Comparison of ENCODE assay signal across 8 cellular contexts in the genomic region with DNA sequence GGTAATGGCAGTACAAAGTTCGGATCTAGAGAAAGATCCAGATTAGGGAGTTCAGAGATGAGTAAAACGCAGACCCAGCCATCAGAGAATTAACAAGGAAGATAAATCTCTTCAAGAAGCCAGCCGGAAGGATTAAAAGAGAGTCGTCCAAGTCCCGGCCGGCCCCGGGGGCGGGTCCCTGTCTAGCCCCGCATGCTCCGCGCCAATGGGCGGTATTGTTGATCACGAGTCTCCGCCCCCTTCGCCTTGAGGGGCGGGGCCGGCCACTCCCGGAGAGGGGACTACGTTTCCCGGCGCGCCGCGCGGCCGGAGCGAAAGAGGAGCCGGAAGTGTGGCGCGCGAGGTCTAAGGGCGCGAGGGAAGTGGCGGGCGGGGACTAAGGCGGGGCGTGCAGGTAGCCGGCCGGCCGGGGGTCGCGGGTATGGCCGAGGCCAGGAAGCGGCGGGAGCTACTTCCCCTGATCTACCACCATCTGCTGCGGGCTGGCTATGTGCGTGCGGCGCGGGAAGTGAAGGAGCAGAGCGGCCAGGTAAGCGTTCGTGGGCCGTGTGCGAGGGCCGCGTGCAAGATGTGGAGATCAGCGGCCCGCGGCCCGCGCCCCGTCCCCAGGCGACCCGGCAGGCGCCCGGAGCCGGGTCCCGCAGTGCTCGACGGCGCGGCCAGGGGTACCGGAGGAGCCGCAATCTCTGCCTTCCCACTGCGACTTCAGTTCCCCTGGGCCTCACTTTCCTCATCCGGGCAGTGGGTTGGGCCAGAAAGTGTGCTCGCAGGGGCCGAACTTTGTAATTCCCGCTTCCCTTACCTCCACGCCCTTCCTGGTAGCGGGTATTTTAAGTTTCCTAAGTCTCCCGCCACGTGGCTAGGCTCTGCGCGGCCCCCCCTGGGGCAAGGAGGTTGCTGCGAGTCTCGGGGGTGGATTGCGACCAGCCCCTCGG. TPM values are rescaled to one million over a fixed set of nuclear protein-coding genes. Genes with fewer than 3 reads are reported as not detected.
DNase-seq lines count a peak whose midpoint lies in the region; ATAC-seq, FAIRE-seq and TF ChIP-seq lines count a peak whose summit lies in the region.

A gene with protein sequence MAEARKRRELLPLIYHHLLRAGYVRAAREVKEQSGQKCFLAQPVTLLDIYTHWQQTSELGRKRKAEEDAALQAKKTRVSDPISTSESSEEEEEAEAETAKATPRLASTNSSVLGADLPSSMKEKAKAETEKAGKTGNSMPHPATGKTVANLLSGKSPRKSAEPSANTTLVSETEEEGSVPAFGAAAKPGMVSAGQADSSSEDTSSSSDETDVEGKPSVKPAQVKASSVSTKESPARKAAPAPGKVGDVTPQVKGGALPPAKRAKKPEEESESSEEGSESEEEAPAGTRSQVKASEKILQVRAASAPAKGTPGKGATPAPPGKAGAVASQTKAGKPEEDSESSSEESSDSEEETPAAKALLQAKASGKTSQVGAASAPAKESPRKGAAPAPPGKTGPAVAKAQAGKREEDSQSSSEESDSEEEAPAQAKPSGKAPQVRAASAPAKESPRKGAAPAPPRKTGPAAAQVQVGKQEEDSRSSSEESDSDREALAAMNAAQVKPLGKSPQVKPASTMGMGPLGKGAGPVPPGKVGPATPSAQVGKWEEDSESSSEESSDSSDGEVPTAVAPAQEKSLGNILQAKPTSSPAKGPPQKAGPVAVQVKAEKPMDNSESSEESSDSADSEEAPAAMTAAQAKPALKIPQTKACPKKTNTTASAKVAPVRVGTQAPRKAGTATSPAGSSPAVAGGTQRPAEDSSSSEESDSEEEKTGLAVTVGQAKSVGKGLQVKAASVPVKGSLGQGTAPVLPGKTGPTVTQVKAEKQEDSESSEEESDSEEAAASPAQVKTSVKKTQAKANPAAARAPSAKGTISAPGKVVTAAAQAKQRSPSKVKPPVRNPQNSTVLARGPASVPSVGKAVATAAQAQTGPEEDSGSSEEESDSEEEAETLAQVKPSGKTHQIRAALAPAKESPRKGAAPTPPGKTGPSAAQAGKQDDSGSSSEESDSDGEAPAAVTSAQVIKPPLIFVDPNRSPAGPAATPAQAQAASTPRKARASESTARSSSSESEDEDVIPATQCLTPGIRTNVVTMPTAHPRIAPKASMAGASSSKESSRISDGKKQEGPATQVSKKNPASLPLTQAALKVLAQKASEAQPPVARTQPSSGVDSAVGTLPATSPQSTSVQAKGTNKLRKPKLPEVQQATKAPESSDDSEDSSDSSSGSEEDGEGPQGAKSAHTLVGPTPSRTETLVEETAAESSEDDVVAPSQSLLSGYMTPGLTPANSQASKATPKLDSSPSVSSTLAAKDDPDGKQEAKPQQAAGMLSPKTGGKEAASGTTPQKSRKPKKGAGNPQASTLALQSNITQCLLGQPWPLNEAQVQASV (N-terminal part only) (plus strand): TSS at position 372 of the 935 bp plus-strand sequence. CDS start 50 bp downstream, at position 422.

- no peak for FAIRE-seq in bronchial epithelial cell (lab: Jason Lieb, UNC)

- H3K36me3 ChIP-seq in bronchial epithelial cell (ENCODE audit: control insufficient read depth, insufficient read depth, low read length): peaks cover 11% of the 10 kb centered on the region

- CTCF ChIA-PET in AG04449 (lab: Yijun Ruan, JAX): interaction anchor here (1.1 to 1.5 kb wide), 4 partner anchors 20 to 82 kb away, joined by 3 to 7 read pairs (median 4); no protein-coding TSS in a partner anchor

- POLR2A ChIA-PET in AG04449 (lab: Yijun Ruan, JAX): interaction anchor here (1.2 kb wide), 1 partner anchor 59 kb away, joined by 3 read pairs; no protein-coding TSS in a partner anchor

- peak; percentile 47 for DNase-seq in AG04449 (ENCODE audit: low read depth, low spot score)
- DNase-seq in NCI-H2227 treated with DMSO at 0.1 percent for 48 hours (lab: John Stamatoyannopoulos, UW): peak; percentile 83
- peak; percentile 86 for DNase-seq in bronchial epithelial cell (ENCODE audit: low read depth)
- peak; percentile 97 for DNase-seq in iPS-NIHi11 (ENCODE audit: low spot score)
- DNase-seq in smooth muscle cell of the brain vasculature (ENCODE audit: low read depth, low spot score): peak; percentile 89

- H3K27me3 ChIP-seq in bronchial epithelial cell (ENCODE audit: control insufficient read depth, insufficient read depth, low read length): no peaks in the 10 kb centered on the region

- H3K4me3 ChIP-seq in AG04449 (ENCODE audit: low read depth, low read length): peak within 1 kb of the TSS; percentile 76
- H3K4me3 ChIP-seq in WI38 (ENCODE audit: low read depth, low read length): peak within 1 kb of the TSS; percentile 87
- peak within 1 kb of the TSS; percentile 65 for H3K4me3 ChIP-seq in bronchial epithelial cell (ENCODE audit: low read depth, low read length)

- TF ChIP-seq CTCF in AG04449 (IDR thresholded peaks at IDR 0.05; ENCODE audit: insufficient read depth, low read length, missing control alignments) (no peak), WI38 (IDR thresholded peaks at IDR 0.05; ENCODE audit: low read depth, low read length) (no peak), bronchial epithelial cell (IDR thresholded peaks at IDR 0.05; ENCODE audit: insufficient read depth, low read length, severe bottlenecking) (no peak)

- ATAC-seq in GM18907 (IDR thresholded peaks at IDR 0.05; ENCODE audit: unreplicated experiment): peak; percentile 91
- ATAC-seq in HG03159 (IDR thresholded peaks at IDR 0.05; ENCODE audit: unreplicated experiment): peak; percentile 93

RNA-seq across cellular contexts. Expression of the gene that starts here (rescaled TPM):
- 8.4 and 9.0 TPM in 2 replicates for total RNA-seq in bronchial epithelial cell

Comparison
In these comparisons a context has a peak if more than half of its experiments do, and no peak if none do; other contexts are left out.
1. Peak in every context shown above with its lines: DNase-seq, ATAC-seq and H3K4me3 ChIP-seq.
2. DNase-seq: peak in every context shown above with its lines; median percentile 97 in iPS-NIHi11; 89 in smooth muscle cell of the brain vasculature; 86 in bronchial epithelial cell; 83 in NCI-H2227 treated with DMSO at 0.1 percent for 48 hours; 47 in AG04449.